Comparison of ENCODE assay signal across 1 cellular context in the genomic region with DNA sequence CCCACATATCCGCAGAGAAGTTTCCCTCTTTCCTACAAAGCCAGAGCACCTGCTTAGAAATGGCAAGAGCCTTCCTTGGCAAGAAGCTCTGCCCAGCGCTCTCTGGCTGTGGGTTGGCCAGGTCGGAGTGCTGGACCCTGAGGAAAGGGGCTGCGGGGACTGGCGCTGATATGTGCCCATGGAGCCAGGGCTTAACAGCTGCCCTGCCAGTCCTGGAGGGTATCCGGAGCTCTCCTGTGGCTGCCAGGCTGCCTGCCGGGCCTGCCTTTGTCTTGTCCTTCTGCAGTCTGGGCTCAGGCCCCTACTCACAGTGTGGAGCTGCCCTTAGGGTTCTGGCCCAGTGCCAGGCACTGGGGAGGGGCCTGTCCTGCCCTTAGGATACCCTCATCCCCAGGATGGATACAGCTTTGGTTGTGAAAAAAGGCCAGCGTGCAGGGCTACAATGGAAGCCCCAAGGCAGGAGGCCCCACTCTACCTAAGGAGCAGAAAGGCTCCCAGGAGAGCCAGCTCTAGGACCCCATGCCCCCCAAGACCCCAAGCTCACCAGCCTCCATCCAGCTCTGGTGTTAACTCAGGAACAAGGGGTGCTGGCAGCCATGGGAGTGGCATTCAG.
TF ChIP-seq lines count a peak whose summit lies in the region.

No MANE protein-coding gene starts in this region.

TF ChIP-seq in H1, 55 proteins besides CTCF, POLR2A, EP300 and RAD21:
- no peak for TF ChIP-seq RNF2 (IDR thresholded peaks at IDR 0.05; ENCODE audit: borderline replicate concordance, low read depth, low read length, missing control alignments, poor library complexity, severe bottlenecking)
- TF ChIP-seq, protein P1, sequence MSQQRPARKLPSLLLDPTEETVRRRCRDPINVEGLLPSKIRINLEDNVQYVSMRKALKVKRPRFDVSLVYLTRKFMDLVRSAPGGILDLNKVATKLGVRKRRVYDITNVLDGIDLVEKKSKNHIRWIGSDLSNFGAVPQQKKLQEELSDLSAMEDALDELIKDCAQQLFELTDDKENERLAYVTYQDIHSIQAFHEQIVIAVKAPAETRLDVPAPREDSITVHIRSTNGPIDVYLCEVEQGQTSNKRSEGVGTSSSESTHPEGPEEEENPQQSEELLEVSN (IDR thresholded peaks at IDR 0.05) = 0 out of 2 replicates have a peak, but pooled peaks have one; percentile 15
